Comparison of ENCODE assay signal across 11 cellular contexts in genomic region chr17:10879110-10879509, GRCh38. TPM values are rescaled to one million over a fixed set of nuclear protein-coding genes. Genes with fewer than 3 reads are reported as not detected.
DNase-seq lines count a peak whose midpoint lies in the region; ATAC-seq and TF ChIP-seq lines count a peak whose summit lies in the region.
"Had no signal": no experiment of that assay in that cellular context is flagged by ENCODE, and none has a peak within 500 bp of the region (broad histone marks: within the 10 kb centered on the region; RNA-seq: fewer than 3 reads in every experiment).

No MANE protein-coding gene starts in this region.

- H3K9me3 ChIP-seq in Caco-2: no peaks in the 10 kb centered on the region

- ATAC-seq in GM18870 (IDR thresholded peaks at IDR 0.05; ENCODE audit: unreplicated experiment): no peak
- ATAC-seq in GM18511 (IDR thresholded peaks at IDR 0.05; ENCODE audit: unreplicated experiment): no peak

- H3K27ac ChIP-seq in dorsolateral prefrontal cortex: no peak overlapping the region

- no peaks in the 10 kb centered on the region for H3K36me3 Mint-ChIP-seq in Caco-2 (ENCODE audit: insufficient read depth, unreplicated experiment)
- no peaks in the 10 kb centered on the region for H3K36me3 Mint-ChIP-seq in nephron (ENCODE audit: low read depth)

- no peaks in the 10 kb centered on the region for H3K4me1 ChIP-seq in Caco-2

- no peak overlapping the region for H3K27ac Mint-ChIP-seq in Caco-2 (ENCODE audit: unreplicated experiment)
- H3K27ac Mint-ChIP-seq in nephron: no peak overlapping the region

- intact Hi-C loops in Caco-2 (cut with micrococcal nuclease; ENCODE audit: unreplicated experiment) (loop anchor here (1.0 to 10.0 kb wide), 2 partner anchors 265 to 416 kb away; no protein-coding TSS in a partner anchor), dorsolateral prefrontal cortex (cut with DNase I) (loop anchor here (2.0 to 10.0 kb wide), 6 partner anchors 263 to 1108 kb away; no protein-coding TSS in a partner anchor)

- CTCF ChIA-PET in Caco-2 (lab: Charles Lee): interaction anchor here (1.6 kb wide), 1 partner anchor 266 kb away, joined by 9 read pairs; no protein-coding TSS in a partner anchor

- no TSS peak for BruUV-seq in Caco-2 (replicated peaks; lab: Mats Ljungman, UMichigan)

- H3K27me3 Mint-ChIP-seq in Caco-2 (ENCODE audit: insufficient read depth, unreplicated experiment) (no peaks in the 10 kb centered on the region), nephron (ENCODE audit: low read depth) (peaks cover 17% of the 10 kb centered on the region)

- TF ChIP-seq CTCF in Caco-2 (IDR thresholded peaks at IDR 0.05; ENCODE audit: insufficient read depth in 1 of 2, low read depth in 1 of 2, low read length in 1 of 2, severe bottlenecking in 1 of 2, unreplicated experiment in 1 of 2): peak; percentile 37 to 38
- peak in 54 of 56 donors; percentile 16 to 76 (median 60) for TF ChIP-seq CTCF in dorsolateral prefrontal cortex (IDR thresholded peaks at IDR 0.05 in 54 of 56, conservative IDR thresholded peaks at IDR 0.05 in 2 of 56; ENCODE audit: low read depth in 1 of 56, partially characterized antibody in 56 of 56)
- TF ChIP-seq CTCF in nephron (IDR thresholded peaks at IDR 0.05; ENCODE audit: unreplicated experiment in 3 of 3): peak; percentile 58 to 75 (median 67)

- DNase-seq in Caco-2: peak; percentile 28 to 43
- DNase-seq in Jurkat, Clone E6-1 (ENCODE audit: low read depth, low spot score): peak; percentile 20
- DNase-seq in dorsolateral prefrontal cortex: peak in 7 of 10 donors; percentile 20 to 59 (median 50)
- DNase-seq in amniotic stem cell (lab: John Stamatoyannopoulos, UW): no peak
- DNase-seq in Kasumi-1 (lab: John Stamatoyannopoulos, UW): no peak
- DNase-seq: cortex of kidney, GOT3, NCI-H1105 treated with DMSO at 0.1 percent for 48 hours had no signal

- H3K4me3 ChIP-seq in Caco-2 (ENCODE audit: low read depth, low read length) (no peak overlapping the region), dorsolateral prefrontal cortex (no peak overlapping the region)
- H3K4me3 ChIP-seq in Jurkat, Clone E6-1 (ENCODE audit: low read length): no peak overlapping the region

- POLR2A ChIA-PET in Caco-2 (lab: Charles Lee): no interaction called here

- H3K27me3 ChIP-seq in Caco-2 (replicated peaks; ENCODE audit: control insufficient read depth, insufficient read depth, low read length) (no peaks in the 10 kb centered on the region), dorsolateral prefrontal cortex (no peaks in the 10 kb centered on the region)

- H3K4me3 Mint-ChIP-seq in Caco-2 (ENCODE audit: unreplicated experiment): no peak overlapping the region
- no peak overlapping the region for H3K4me3 Mint-ChIP-seq in nephron

- H3K9me3 Mint-ChIP-seq in Caco-2 (ENCODE audit: unreplicated experiment) (no peaks in the 10 kb centered on the region), nephron (no peaks in the 10 kb centered on the region)

- no peaks in the 10 kb centered on the region for H3K36me3 ChIP-seq in Caco-2 (ENCODE audit: control insufficient read depth, insufficient read depth, low read length)

- H3K4me1 Mint-ChIP-seq in Caco-2 (ENCODE audit: low read depth, unreplicated experiment) (no peaks in the 10 kb centered on the region), nephron (no peaks in the 10 kb centered on the region)

RNA-seq across cellular contexts. Expression of gene PIRT, which starts 41.2 kb away (rescaled TPM):
- total RNA-seq in Caco-2 (2022): not detected in 2 replicates
- not detected for polyA plus RNA-seq in Jurkat, Clone E6-1 (2012; ENCODE audit: insufficient read depth, insufficient read length)
- 10 to 100 TPM in 7 of 120 experiments, 1 to 10 TPM in 103, under 1 TPM in 10; 0.49 to 28.7 (median 2.5) TPM for total RNA-seq in dorsolateral prefrontal cortex

Comparison
In these comparisons a context has a peak if more than half of its experiments do, and no peak if none do; other contexts are left out.
1. DNase-seq: peak in Caco-2 (2 of 2), Jurkat, Clone E6-1 (single experiment) and dorsolateral prefrontal cortex (7 of 10); none in amniotic stem cell (single experiment) and Kasumi-1 (0 of 2).
2. Peak in every context shown above with its lines, with median percentiles within 50 percentile points of each other: CTCF ChIP-seq.